ENCODE assay signal across 17 cellular contexts in genomic region chr3:35680866-35681650, GRCh38. TPM values are rescaled to one million over a fixed set of nuclear protein-coding genes. Genes with fewer than 3 reads are reported as not detected.
"Had no signal": no experiment of that assay in that cellular context is flagged by ENCODE, and none has a peak within 500 bp of the region (broad histone marks: within the 10 kb centered on the region; RNA-seq: fewer than 3 reads in every experiment).

No MANE protein-coding gene starts in this region.

- H3K4me3 Mint-ChIP-seq: activated CD8-positive, alpha-beta T cell treated with anti-CD3 and anti-CD28 coated beads, Interleukin-2, amount 10 ng/mL, durations not matched to agents 7 days and 5 days; activated naive CD8-positive, alpha-beta T cell treated with anti-CD3 and anti-CD28 coated beads, Interleukin-2, amount 50 U/mL, for 24 hours; activated T-helper 1 cell treated with anti-CD3 and anti-CD28 coated beads, Interleukin-12 subunit alpha, Interleukin-12 subunit beta, Interleukin-2, Interleukin-4 antibody, amounts not matched to agents 30 ng/mL and 10 ng/mL and 1 ng/mL, durations not matched to agents 14 hours and 24 hours and 36 hours; memory B cell; nephron progenitor cell had no signal

- H3K36me3 ChIP-seq: ascending aorta, left ventricle myocardium inferior, tibial artery, uterus, WERI-Rb-1 had no signal

- H3K9me3 ChIP-seq: ascending aorta, left ventricle myocardium inferior, tibial artery, uterus had no signal

- H3K9me3 Mint-ChIP-seq: activated naive CD8-positive, alpha-beta T cell treated with anti-CD3 and anti-CD28 coated beads, Interleukin-2, amount 50 U/mL, for 24 hours; activated T-helper 1 cell treated with anti-CD3 and anti-CD28 coated beads, Interleukin-12 subunit alpha, Interleukin-12 subunit beta, Interleukin-2, Interleukin-4 antibody, amounts not matched to agents 30 ng/mL and 10 ng/mL and 1 ng/mL, durations not matched to agents 14 hours and 24 hours and 36 hours; memory B cell; nephron progenitor cell had no signal

- H3K27me3 Mint-ChIP-seq: activated naive CD8-positive, alpha-beta T cell treated with anti-CD3 and anti-CD28 coated beads, Interleukin-2, amount 50 U/mL, for 24 hours; memory B cell had no signal

- DNase-seq: activated CD4-positive, alpha-beta T cell treated with anti-CD3 and anti-CD28 coated beads for 48 hours; activated CD8-positive, alpha-beta T cell treated with anti-CD3 and anti-CD28 coated beads, Interleukin-2, amount 10 ng/mL, durations not matched to agents 7 days and 5 days; activated naive CD4-positive, alpha-beta T cell; activated naive CD8-positive, alpha-beta T cell treated with anti-CD3 and anti-CD28 coated beads, Interleukin-2, amount 50 U/mL, for 24 hours; effector CD8-positive, alpha-beta T cell; left ventricle myocardium inferior; nephron progenitor cell; stimulated activated CD4-positive, alpha-beta T cell treated with anti-CD3 and anti-CD28 coated beads, Interleukin-4, amount 100 ng/mL, for 1 hour; tibial artery; uterus; WERI-Rb-1 had no signal

- H3K36me3 Mint-ChIP-seq: memory B cell had no signal

- FAIRE-seq: frontal cortex, keratinocyte had no signal

- H3K4me3 ChIP-seq: ascending aorta, coronary artery, left ventricle myocardium inferior, tibial artery, uterus had no signal

- H3K27ac ChIP-seq: ascending aorta, coronary artery, left ventricle myocardium inferior, tibial artery, uterus, WERI-Rb-1 had no signal

- H3K4me1 ChIP-seq: ascending aorta, left ventricle myocardium inferior, uterus had no signal

- ATAC-seq: activated CD8-positive, alpha-beta T cell treated with anti-CD3 and anti-CD28 coated beads, Interleukin-2, amount 10 ng/mL, durations not matched to agents 7 days and 5 days; activated naive CD8-positive, alpha-beta T cell treated with anti-CD3 and anti-CD28 coated beads, Interleukin-2, amount 50 U/mL, for 24 hours had no signal

- H3K4me1 Mint-ChIP-seq: memory B cell had no signal

- H3K27me3 ChIP-seq: ascending aorta, tibial artery had no signal

- H3K27ac Mint-ChIP-seq: activated CD8-positive, alpha-beta T cell treated with anti-CD3 and anti-CD28 coated beads, Interleukin-2, amount 10 ng/mL, durations not matched to agents 7 days and 5 days; activated naive CD8-positive, alpha-beta T cell treated with anti-CD3 and anti-CD28 coated beads, Interleukin-2, amount 50 U/mL, for 24 hours; activated T-helper 1 cell treated with anti-CD3 and anti-CD28 coated beads, Interleukin-12 subunit alpha, Interleukin-12 subunit beta, Interleukin-2, Interleukin-4 antibody, amounts not matched to agents 30 ng/mL and 10 ng/mL and 1 ng/mL, durations not matched to agents 14 hours and 24 hours and 36 hours; memory B cell; nephron progenitor cell had no signal

RNA-seq across cellular contexts. Expression of gene ARPP21, which starts 41.7 kb away (rescaled TPM):
- total RNA-seq: activated CD8-positive, alpha-beta T cell treated with anti-CD3 and anti-CD28 coated beads, Interleukin-2, amount 10 ng/mL, durations not matched to agents 7 days and 5 days; activated T-helper 1 cell treated with anti-CD3 and anti-CD28 coated beads, Interleukin-12 subunit alpha, Interleukin-12 subunit beta, Interleukin-2, Interleukin-4 antibody, amounts not matched to agents 30 ng/mL and 10 ng/mL and 1 ng/mL, durations not matched to agents 14 hours and 24 hours and 36 hours; ascending aorta; left ventricle myocardium inferior had no signal
- polyA plus RNA-seq: keratinocyte had no signal
